20 cellular contexts compared by ENCODE assay signal in genomic region chr17:47994714-47995113, GRCh38. TPM values are rescaled to one million over a fixed set of nuclear protein-coding genes. Genes with fewer than 3 reads are reported as not detected.
DNase-seq lines count a peak whose midpoint lies in the region; ATAC-seq, FAIRE-seq and TF ChIP-seq lines count a peak whose summit lies in the region.
"Had no signal": no experiment of that assay in that cellular context is flagged by ENCODE, and none has a peak within 500 bp of the region (broad histone marks: within the 10 kb centered on the region; RNA-seq: fewer than 3 reads in every experiment).

No MANE protein-coding gene starts in this region.

- no peak overlapping the region for H3K27ac Mint-ChIP-seq in GM23338

- H2AFZ ChIP-seq in GM23338, result peak overlapping the region; percentile 96

- WGBS in pancreas, 2 donors, result 96 to 98% methylated on average over 4 of the region's 4 CpGs

- H3K4me2 ChIP-seq in GM23338, result peak overlapping the region; percentile 73

- 0 out of 2 replicates have a peak, but pooled peaks cover 3% of the 10 kb centered on the region for H3F3A ChIP-seq in GM23338 (replicated peaks; ENCODE audit: low read depth)

- H3K36me3 Mint-ChIP-seq in GM23338 (ENCODE audit: low read depth), result no peaks in the 10 kb centered on the region

- DNase-seq in GM23338 (ENCODE audit: low spot score) (peak; percentile 29), NCI-H69 (lab: John Stamatoyannopoulos, UW) (peak; percentile 44), left kidney (ENCODE audit: low read depth, low spot score) (peak; percentile 57), pancreas (no peak), NOMO-1 (lab: John Stamatoyannopoulos, UW; ENCODE audit: unreplicated experiment in 2 of 2) (no peak), DMS153 treated with DMSO at 0.1 percent for 48 hours (lab: John Stamatoyannopoulos, UW; ENCODE audit: unreplicated experiment) (no peak), NCI-H2107 treated with DMSO at 0.1 percent for 48 hours (lab: John Stamatoyannopoulos, UW; ENCODE audit: unreplicated experiment) (no peak)
- DNase-seq: C1 segment of cervical spinal cord, DMS153, EL, NCI-H1105 treated with DMSO at 0.1 percent for 48 hours, NCI-H187 treated with DMSO at 0.1 percent for 48 hours, NCI-H2171, NCI-H774, Right ventricle myocardium superior had no signal

- ATAC-seq in GM23338 (peak; percentile 14), pancreas (no peak)

- peak overlapping the region; percentile 28; the same call in 1 of the 3 replicates for H3K4me3 Mint-ChIP-seq in GM23338

- H3K4me1 Mint-ChIP-seq in GM23338, result peaks cover 58% of the 10 kb centered on the region

- no peaks in the 10 kb centered on the region for H3K27me3 ChIP-seq in GM23338 (ENCODE audit: insufficient read depth)
- H3K27me3 ChIP-seq in pancreas, result no peaks in the 10 kb centered on the region

- H3K4me3 ChIP-seq in GM23338, result no peak overlapping the region
- H3K4me3 ChIP-seq in pancreas, result no peak overlapping the region
- H3K4me3 ChIP-seq: SK-N-MC had no signal

- peaks cover 35% of the 10 kb centered on the region for H3K4me1 ChIP-seq in GM23338 (ENCODE audit: insufficient read depth)
- peaks cover 10 to 17% (median 16%) of the 10 kb centered on the region in 3 donors for H3K4me1 ChIP-seq in pancreas

- H3K79me2 ChIP-seq in GM23338 (replicated peaks; ENCODE audit: insufficient read depth), result no peaks in the 10 kb centered on the region

- H3K27me3 Mint-ChIP-seq in GM23338 (ENCODE audit: insufficient read depth, low read depth, poor library complexity), result peaks cover 20% of the 10 kb centered on the region

- no peaks in the 10 kb centered on the region for H4K20me1 ChIP-seq in GM23338 (replicated peaks; ENCODE audit: insufficient read depth)

- FAIRE-seq in pancreas (lab: Jason Lieb, UNC), result no peak
- FAIRE-seq: RCC 7860 had no signal

- no peak overlapping the region for H3K27ac ChIP-seq in GM23338 (ENCODE audit: low read depth)
- peak overlapping the region in 3 of 4 donors; percentile 29 to 66 (median 65) for H3K27ac ChIP-seq in pancreas
- H3K27ac ChIP-seq: SK-N-MC had no signal

- H3K9me3 ChIP-seq in pancreas, result no peaks in the 10 kb centered on the region

- H3K9me2 ChIP-seq in GM23338 (ENCODE audit: insufficient read depth), result no peaks in the 10 kb centered on the region

- TF ChIP-seq CTCF in GM23338 (conservative IDR thresholded peaks at IDR 0.05; ENCODE audit: low read depth in 2 of 2) (no peak), pancreas (IDR thresholded peaks at IDR 0.05) (no peak)

- intact Hi-C loops in pancreas (cut with DNase I), result no loop called here

- H3K9me3 Mint-ChIP-seq in GM23338, result no peaks in the 10 kb centered on the region; the same call in 2 of the 3 replicates

- no peaks in the 10 kb centered on the region for H3K36me3 ChIP-seq in GM23338 (ENCODE audit: insufficient read depth)
- no peaks in the 10 kb centered on the region for H3K36me3 ChIP-seq in pancreas

TF ChIP-seq in GM23338, 12 proteins besides CTCF, POLR2A, EP300 and RAD21 (continues in another document):
- TF ChIP-seq CREB1 (CRISPR knock-in tag; IDR thresholded peaks at IDR 0.05; ENCODE audit: low read depth), result no peak
- TF ChIP-seq, protein P1, sequence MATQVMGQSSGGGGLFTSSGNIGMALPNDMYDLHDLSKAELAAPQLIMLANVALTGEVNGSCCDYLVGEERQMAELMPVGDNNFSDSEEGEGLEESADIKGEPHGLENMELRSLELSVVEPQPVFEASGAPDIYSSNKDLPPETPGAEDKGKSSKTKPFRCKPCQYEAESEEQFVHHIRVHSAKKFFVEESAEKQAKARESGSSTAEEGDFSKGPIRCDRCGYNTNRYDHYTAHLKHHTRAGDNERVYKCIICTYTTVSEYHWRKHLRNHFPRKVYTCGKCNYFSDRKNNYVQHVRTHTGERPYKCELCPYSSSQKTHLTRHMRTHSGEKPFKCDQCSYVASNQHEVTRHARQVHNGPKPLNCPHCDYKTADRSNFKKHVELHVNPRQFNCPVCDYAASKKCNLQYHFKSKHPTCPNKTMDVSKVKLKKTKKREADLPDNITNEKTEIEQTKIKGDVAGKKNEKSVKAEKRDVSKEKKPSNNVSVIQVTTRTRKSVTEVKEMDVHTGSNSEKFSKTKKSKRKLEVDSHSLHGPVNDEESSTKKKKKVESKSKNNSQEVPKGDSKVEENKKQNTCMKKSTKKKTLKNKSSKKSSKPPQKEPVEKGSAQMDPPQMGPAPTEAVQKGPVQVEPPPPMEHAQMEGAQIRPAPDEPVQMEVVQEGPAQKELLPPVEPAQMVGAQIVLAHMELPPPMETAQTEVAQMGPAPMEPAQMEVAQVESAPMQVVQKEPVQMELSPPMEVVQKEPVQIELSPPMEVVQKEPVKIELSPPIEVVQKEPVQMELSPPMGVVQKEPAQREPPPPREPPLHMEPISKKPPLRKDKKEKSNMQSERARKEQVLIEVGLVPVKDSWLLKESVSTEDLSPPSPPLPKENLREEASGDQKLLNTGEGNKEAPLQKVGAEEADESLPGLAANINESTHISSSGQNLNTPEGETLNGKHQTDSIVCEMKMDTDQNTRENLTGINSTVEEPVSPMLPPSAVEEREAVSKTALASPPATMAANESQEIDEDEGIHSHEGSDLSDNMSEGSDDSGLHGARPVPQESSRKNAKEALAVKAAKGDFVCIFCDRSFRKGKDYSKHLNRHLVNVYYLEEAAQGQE (IDR thresholded peaks at IDR 0.05; ENCODE audit: unreplicated experiment), result no peak
- TF ChIP-seq POLR2AphosphoS5 (IDR thresholded peaks at IDR 0.05; ENCODE audit: low read depth), result no peak
- TF ChIP-seq JUNB (IDR thresholded peaks at IDR 0.05; ENCODE audit: unreplicated experiment), result no peak
- no peak for TF ChIP-seq NANOG (IDR thresholded peaks at IDR 0.05; ENCODE audit: borderline replicate concordance)

RNA-seq across cellular contexts. Expression of gene CDK5RAP3, which starts 23.8 kb away (rescaled TPM):
- total RNA-seq in GM23338 (2014; rRNA removed; shearing (Covaris generic)), result 67.0 and 106 TPM in 2 replicates
- 78.9 and 92.6 TPM in 2 replicates for polyA plus RNA-seq in GM23338 (2016; fragmentation: Nextera tagmentation; extraction: Ambion mirVana)
- total RNA-seq in pancreas, result 100 to 1,000 TPM; 134 to 234 (median 165) TPM
- 1,000 to 10,000 TPM; 1,052 to 1,312 TPM for polyA plus RNA-seq in pancreas

RNA-seq across cellular contexts. Expression of gene PRR15L, which starts 37.0 kb away (rescaled TPM):
- total RNA-seq in GM23338 (2014; rRNA removed; shearing (Covaris generic)), result not detected in 2 replicates
- polyA plus RNA-seq in GM23338 (2016; fragmentation: Nextera tagmentation; extraction: Ambion mirVana) (0.57 and 0.66 TPM in 2 replicates), pancreas (10 to 100 TPM; 59.9 to 64.9 TPM)
- total RNA-seq in pancreas, result 10 to 100 TPM; 26.6 to 68.6 (median 42.7) TPM
- total RNA-seq: A673, H4, NCI-H460, Right ventricle myocardium superior had no signal

RNA-seq across cellular contexts. Expression of gene COPZ2, which starts 42.9 kb away (rescaled TPM):
- not detected in 2 replicates for total RNA-seq in GM23338 (2014; rRNA removed; shearing (Covaris generic))
- polyA plus RNA-seq in GM23338 (2016; fragmentation: Nextera tagmentation; extraction: Ambion mirVana), result not detected in 2 replicates
- 10 to 100 TPM in 2 of 6 donors, 1 to 10 TPM in 4; 6.3 to 10.8 (median 8.6) TPM for total RNA-seq in pancreas
- 1 to 10 TPM; 9.7 to 9.8 TPM for polyA plus RNA-seq in pancreas
- total RNA-seq: A673 had no signal

RNA-seq across cellular contexts. Expression of gene PNPO, which starts 53.3 kb away (rescaled TPM):
- total RNA-seq in GM23338 (2014; rRNA removed; shearing (Covaris generic)), result 12.7 and 21.8 TPM in 2 replicates
- polyA plus RNA-seq in GM23338 (2016; fragmentation: Nextera tagmentation; extraction: Ambion mirVana) (3.9 and 5.0 TPM in 2 replicates), pancreas (1 to 10 TPM; 6.5 to 7.6 TPM)
- total RNA-seq in pancreas, result 10 to 100 TPM; 13.2 to 23.5 (median 19.6) TPM

RNA-seq across cellular contexts. Expression of gene NFE2L1, which starts 53.4 kb away (rescaled TPM):
- total RNA-seq in GM23338 (2014; rRNA removed; shearing (Covaris generic)), result 138 and 157 TPM in 2 replicates
- 39.9 and 49.9 TPM in 2 replicates for polyA plus RNA-seq in GM23338 (2016; fragmentation: Nextera tagmentation; extraction: Ambion mirVana)
- 10 to 100 TPM; 27.4 to 74.0 (median 44.5) TPM for total RNA-seq in pancreas
- 10 to 100 TPM; 40.9 to 47.2 TPM for polyA plus RNA-seq in pancreas

Comparison
In these comparisons a context has a peak if more than half of its experiments do, and no peak if none do; other contexts are left out.
1. DNase-seq: peak in GM23338 (single experiment), NCI-H69 (single experiment) and left kidney (single experiment); none in pancreas (0 of 6), NOMO-1 (0 of 2), DMS153 treated with DMSO at 0.1 percent for 48 hours (single experiment) and NCI-H2107 treated with DMSO at 0.1 percent for 48 hours (single experiment).
2. RNA of gene PRR15L, which starts 37.0 kb away (total RNA-seq): 26.6 to 68.6 TPM in pancreas; not detected in GM23338; every median in the first group is over 10 times any median in the second.